In the genomic region with DNA sequence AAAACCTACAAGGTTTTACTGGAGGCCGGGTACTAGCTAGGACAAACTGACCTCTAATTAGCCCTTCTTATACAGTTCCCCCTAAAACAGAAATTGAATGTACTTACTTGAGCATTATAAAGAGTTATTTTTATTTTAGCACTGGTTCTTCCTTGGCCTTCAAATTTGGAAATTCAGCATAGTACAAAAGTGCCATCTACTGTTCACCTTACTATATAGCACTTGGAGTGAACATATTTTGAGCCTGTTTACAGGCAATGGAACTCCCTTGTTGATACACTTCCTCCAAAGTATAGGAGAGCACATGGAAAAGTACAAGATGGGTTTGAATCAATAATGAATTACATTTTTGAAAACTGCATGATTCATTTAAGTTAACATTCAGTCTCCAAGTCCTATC, we compare ENCODE assay signal across 1 cellular context.
TF ChIP-seq lines count a peak whose summit lies in the region.

No MANE protein-coding gene starts in this region.

TF ChIP-seq in HCT116, 20 proteins besides CTCF, POLR2A, EP300 and RAD21 (continued from another document):
- TF ChIP-seq, protein P1, sequence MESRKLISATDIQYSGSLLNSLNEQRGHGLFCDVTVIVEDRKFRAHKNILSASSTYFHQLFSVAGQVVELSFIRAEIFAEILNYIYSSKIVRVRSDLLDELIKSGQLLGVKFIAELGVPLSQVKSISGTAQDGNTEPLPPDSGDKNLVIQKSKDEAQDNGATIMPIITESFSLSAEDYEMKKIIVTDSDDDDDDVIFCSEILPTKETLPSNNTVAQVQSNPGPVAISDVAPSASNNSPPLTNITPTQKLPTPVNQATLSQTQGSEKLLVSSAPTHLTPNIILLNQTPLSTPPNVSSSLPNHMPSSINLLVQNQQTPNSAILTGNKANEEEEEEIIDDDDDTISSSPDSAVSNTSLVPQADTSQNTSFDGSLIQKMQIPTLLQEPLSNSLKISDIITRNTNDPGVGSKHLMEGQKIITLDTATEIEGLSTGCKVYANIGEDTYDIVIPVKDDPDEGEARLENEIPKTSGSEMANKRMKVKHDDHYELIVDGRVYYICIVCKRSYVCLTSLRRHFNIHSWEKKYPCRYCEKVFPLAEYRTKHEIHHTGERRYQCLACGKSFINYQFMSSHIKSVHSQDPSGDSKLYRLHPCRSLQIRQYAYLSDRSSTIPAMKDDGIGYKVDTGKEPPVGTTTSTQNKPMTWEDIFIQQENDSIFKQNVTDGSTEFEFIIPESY (IDR thresholded peaks at IDR 0.05; ENCODE audit: extremely low read depth, insufficient replicate concordance, low read length): no peak
- TF ChIP-seq, protein P2, sequence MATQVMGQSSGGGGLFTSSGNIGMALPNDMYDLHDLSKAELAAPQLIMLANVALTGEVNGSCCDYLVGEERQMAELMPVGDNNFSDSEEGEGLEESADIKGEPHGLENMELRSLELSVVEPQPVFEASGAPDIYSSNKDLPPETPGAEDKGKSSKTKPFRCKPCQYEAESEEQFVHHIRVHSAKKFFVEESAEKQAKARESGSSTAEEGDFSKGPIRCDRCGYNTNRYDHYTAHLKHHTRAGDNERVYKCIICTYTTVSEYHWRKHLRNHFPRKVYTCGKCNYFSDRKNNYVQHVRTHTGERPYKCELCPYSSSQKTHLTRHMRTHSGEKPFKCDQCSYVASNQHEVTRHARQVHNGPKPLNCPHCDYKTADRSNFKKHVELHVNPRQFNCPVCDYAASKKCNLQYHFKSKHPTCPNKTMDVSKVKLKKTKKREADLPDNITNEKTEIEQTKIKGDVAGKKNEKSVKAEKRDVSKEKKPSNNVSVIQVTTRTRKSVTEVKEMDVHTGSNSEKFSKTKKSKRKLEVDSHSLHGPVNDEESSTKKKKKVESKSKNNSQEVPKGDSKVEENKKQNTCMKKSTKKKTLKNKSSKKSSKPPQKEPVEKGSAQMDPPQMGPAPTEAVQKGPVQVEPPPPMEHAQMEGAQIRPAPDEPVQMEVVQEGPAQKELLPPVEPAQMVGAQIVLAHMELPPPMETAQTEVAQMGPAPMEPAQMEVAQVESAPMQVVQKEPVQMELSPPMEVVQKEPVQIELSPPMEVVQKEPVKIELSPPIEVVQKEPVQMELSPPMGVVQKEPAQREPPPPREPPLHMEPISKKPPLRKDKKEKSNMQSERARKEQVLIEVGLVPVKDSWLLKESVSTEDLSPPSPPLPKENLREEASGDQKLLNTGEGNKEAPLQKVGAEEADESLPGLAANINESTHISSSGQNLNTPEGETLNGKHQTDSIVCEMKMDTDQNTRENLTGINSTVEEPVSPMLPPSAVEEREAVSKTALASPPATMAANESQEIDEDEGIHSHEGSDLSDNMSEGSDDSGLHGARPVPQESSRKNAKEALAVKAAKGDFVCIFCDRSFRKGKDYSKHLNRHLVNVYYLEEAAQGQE (IDR thresholded peaks at IDR 0.05; ENCODE audit: low read depth): no peak
- TF ChIP-seq YY1 (IDR thresholded peaks at IDR 0.05; ENCODE audit: extremely low read depth, insufficient replicate concordance, low read depth, low read length) (no peak), ZFX (IDR thresholded peaks at IDR 0.05) (no peak), SRF (IDR thresholded peaks at IDR 0.05; ENCODE audit: low read depth) (no peak), ELF1 (IDR thresholded peaks at IDR 0.05; ENCODE audit: borderline replicate concordance, low read depth) (no peak), ZNF274 (IDR thresholded peaks at IDR 0.05; ENCODE audit: low read depth, low read length) (no peak), FOSL1 (IDR thresholded peaks at IDR 0.05; ENCODE audit: low read depth) (no peak), EGR1 (IDR thresholded peaks at IDR 0.05; ENCODE audit: low read depth) (no peak)
